Comparison of ENCODE assay signal across 8 cellular contexts in the genomic region with DNA sequence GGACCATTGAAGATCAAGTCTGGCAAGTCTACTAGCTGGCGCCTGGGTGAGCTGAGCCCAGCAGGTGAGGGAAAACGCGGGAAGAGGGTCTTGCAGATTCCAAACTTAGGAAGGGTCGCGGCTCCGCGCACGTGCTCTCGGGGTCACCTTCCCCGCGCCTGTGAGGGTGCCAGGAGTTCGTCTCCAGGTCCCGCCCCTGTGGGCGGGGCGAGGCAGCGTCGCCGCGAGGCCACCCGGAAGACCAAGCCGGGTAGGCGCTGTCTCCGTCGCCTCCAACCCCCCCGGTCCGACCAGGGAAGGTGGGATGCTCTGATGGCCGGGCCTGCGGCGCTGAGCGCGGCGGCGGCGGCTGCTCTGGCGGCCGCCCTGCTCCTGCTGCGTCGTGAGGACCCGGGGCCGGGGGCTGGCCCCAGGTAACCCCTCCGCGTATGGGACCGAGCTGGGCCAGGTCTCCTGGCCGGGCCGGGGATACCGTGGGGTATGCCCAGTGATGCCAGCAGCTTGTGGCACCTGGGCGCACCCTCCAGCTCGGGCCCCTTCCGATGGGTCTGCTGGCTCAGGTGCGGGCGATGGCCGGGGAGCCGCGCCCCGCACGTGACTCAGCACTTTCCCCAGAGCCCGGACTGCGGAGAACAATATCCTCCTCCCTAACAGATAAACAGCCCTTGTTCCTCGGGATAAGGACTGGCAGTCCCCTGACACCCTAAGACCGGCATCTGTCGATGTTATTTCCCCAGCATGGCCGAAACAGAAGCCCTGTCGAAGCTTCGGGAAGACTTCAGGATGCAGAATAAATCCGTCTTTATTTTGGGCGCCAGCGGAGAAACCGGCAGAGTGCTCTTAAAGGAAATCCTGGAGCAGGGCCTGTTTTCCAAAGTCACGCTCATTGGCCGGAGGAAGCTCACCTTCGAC. TPM values are rescaled to one million over a fixed set of nuclear protein-coding genes. Genes with fewer than 3 reads are reported as not detected.
DNase-seq lines count a peak whose midpoint lies in the region; ATAC-seq, FAIRE-seq and TF ChIP-seq lines count a peak whose summit lies in the region.

A gene (plus strand): TSS at position 215 of the 912 bp plus-strand sequence. CDS start 524 bp downstream, at position 739.

- FAIRE-seq in H1 (lab: Jason Lieb, UNC): no peak
- no peak for FAIRE-seq in HTR-8/SVneo (lab: Jason Lieb, UNC)

- H2AK5ac ChIP-seq in H1 (ENCODE audit: low read depth, low read length) (no peak within 1 kb of the TSS), mesendoderm (ENCODE audit: low read length) (peak within 1 kb of the TSS; percentile 27)

- H2AFZ ChIP-seq in H1 (ENCODE audit: low read length): peak within 1 kb of the TSS; percentile 12

- H3K23ac ChIP-seq in H1 (ENCODE audit: insufficient read length): no peak within 1 kb of the TSS
- no peak within 1 kb of the TSS for H3K23ac ChIP-seq in mesendoderm (ENCODE audit: low read length)

- H3K79me2 ChIP-seq in H1 (ENCODE audit: control insufficient read depth in 1 of 2, insufficient read depth in 2 of 2, low read length in 2 of 2) (no peaks in the 10 kb centered on the region), mesendoderm (ENCODE audit: control insufficient read depth, insufficient read depth, low read length) (no peaks in the 10 kb centered on the region)

- no peak; a peak in 1 of 3 replicates for TF ChIP-seq POLR2A in H1 (IDR thresholded peaks at IDR 0.05; ENCODE audit: control extremely low read depth in 1 of 2, low read depth in 2 of 2, low read length in 2 of 2)

- 5% methylated on average over 70 of the region's 71 CpGs; no CpG with 5 or more reads in 1 of the 2 experiments for WGBS in H1 (ENCODE audit: extremely low coverage in 1 of 2, insufficient coverage in 1 of 2, insufficient read length in 1 of 2, insufficient replicate concordance in 2 of 2, low coverage in 1 of 2, low lambda C conversion rate in 2 of 2, missing lambda C conversion rate in 1 of 2), 2 experiments
- no CpG with 5 or more reads among the region's 71 CpGs for WGBS in mesendoderm (ENCODE audit: extremely low coverage, insufficient coverage, low lambda C conversion rate)

- peak within 1 kb of the TSS; percentile 44; the same call in 1 of the 2 replicates for H2BK5ac ChIP-seq in H1 (ENCODE audit: low read depth, low read length)
- no peak within 1 kb of the TSS for H2BK5ac ChIP-seq in mesendoderm (ENCODE audit: low read length)

- H3K27me3 ChIP-seq in H1 (replicated peaks in 1 of 4; ENCODE audit: control insufficient read depth in 3 of 4, extremely low read depth in 1 of 4, insufficient read depth in 3 of 4, low read length in 3 of 4) (peaks cover 6 to 19% (median 15%) of the 10 kb centered on the region in 4 experiments), mesendoderm (ENCODE audit: insufficient read depth, low read length, poor library complexity) (peaks cover 2% of the 10 kb centered on the region)

- peaks cover 0 to 3% (median 0%) of the 10 kb centered on the region in 4 experiments; a peak in 1 of 8 replicates for H3K36me3 ChIP-seq in H1 (ENCODE audit: control insufficient read depth in 2 of 4, insufficient read depth in 4 of 4, low read length in 3 of 4)
- no peaks in the 10 kb centered on the region for H3K36me3 ChIP-seq in mesendoderm (ENCODE audit: control insufficient read depth, insufficient read depth, low read length)

- H4K5ac ChIP-seq in H1 (ENCODE audit: insufficient read length, low read depth, low read length) (no peak within 1 kb of the TSS), mesendoderm (ENCODE audit: low read length) (peak within 1 kb of the TSS; percentile 47)

- no peak within 1 kb of the TSS for H3K4ac ChIP-seq in H1 (replicated peaks; ENCODE audit: insufficient read length, low read depth, low read length)
- peak within 1 kb of the TSS; percentile 95 for H3K4ac ChIP-seq in mesendoderm (ENCODE audit: low read depth, low read length)

- POLR2A ChIA-PET in activated CD8-positive, alpha-beta memory T cell treated with anti-CD3 and anti-CD28 coated beads for 36 hours (lab: Charles Lee): interaction anchor here (0.5 kb wide), 1 partner anchor 11 kb away, joined by 3 read pairs; no protein-coding TSS in a partner anchor
- POLR2A ChIA-PET in H1 (lab: Charles Lee; ENCODE audit: partially characterized antibody): interaction anchor here (0.6 to 1.8 kb wide), 5 partner anchors 9 to 203 kb away, joined by 3 to 8 read pairs (median 3); a partner anchor contains a TSS

- H2BK15ac ChIP-seq in H1 (ENCODE audit: low read length) (no peak within 1 kb of the TSS), mesendoderm (replicated peaks; ENCODE audit: low read depth) (no peak within 1 kb of the TSS)

- H3K9ac ChIP-seq in H1 (replicated peaks in 1 of 4; ENCODE audit: extremely low read depth in 1 of 4, low read depth in 3 of 4, low read length in 3 of 4) (peak within 1 kb of the TSS in 3 of 4 experiments; percentile 34 to 63 (median 47); a peak in 4 of 7 replicates), mesendoderm (ENCODE audit: low read length) (peak within 1 kb of the TSS; percentile 77)

- H4K91ac ChIP-seq in H1 (replicated peaks; ENCODE audit: insufficient read length, low read length): no peak within 1 kb of the TSS

- DNase-seq in NCI-H2171 treated with DMSO at 0.1 percent for 48 hours (lab: John Stamatoyannopoulos, UW) (peak; percentile 43), H1 (ENCODE audit: low read depth in 1 of 2, low spot score in 2 of 2) (peak in 1 of 2 experiments; percentile 70), mesendoderm (peak; percentile 78), HTR-8/SVneo (ENCODE audit: insufficient read length, low spot score) (no peak)
- peak; percentile 65 for DNase-seq in stimulated activated CD8-positive, alpha-beta memory T cell treated with anti-CD3 and anti-CD28 coated beads, Interleukin-12 subunit alpha, Interleukin-12 subunit beta, amount 100 ng/mL, for 4 hours (ENCODE audit: low read depth)

- no peak for TF ChIP-seq EP300 in H1 (IDR thresholded peaks at IDR 0.05; ENCODE audit: borderline replicate concordance in 1 of 2, low read depth in 2 of 2, low read length in 2 of 2)

- peaks cover 6% of the 10 kb centered on the region; the same call in 1 of the 2 replicates for H3K23me2 ChIP-seq in H1 (ENCODE audit: low read depth, low read length)

- H3K14ac ChIP-seq in H1 (ENCODE audit: insufficient read length): no peak within 1 kb of the TSS

- H4K20me1 ChIP-seq in H1 (replicated peaks in 1 of 2; ENCODE audit: control insufficient read depth in 1 of 2, insufficient read depth in 2 of 2, low read length in 2 of 2): no peaks in the 10 kb centered on the region

- CTCF ChIA-PET in activated CD8-positive, alpha-beta memory T cell treated with anti-CD3 and anti-CD28 coated beads for 36 hours (lab: Charles Lee): interaction anchor here (0.9 to 1.5 kb wide), 4 partner anchors 9 to 235 kb away, joined by 3 to 6 read pairs (median 3); no protein-coding TSS in a partner anchor
- CTCF ChIA-PET in H1 (lab: Charles Lee; ENCODE audit: partially characterized antibody): interaction anchor here (1.1 to 7.7 kb wide), 5 partner anchors 9 to 236 kb away, joined by 3 to 49 read pairs (median 5); no protein-coding TSS in a partner anchor

- ATAC-seq in GM18517 (IDR thresholded peaks at IDR 0.05; ENCODE audit: unreplicated experiment) (peak; percentile 92), HG02798 (IDR thresholded peaks at IDR 0.05; ENCODE audit: poor library complexity, unreplicated experiment) (peak; percentile 96)

- H2BK120ac ChIP-seq in H1 (replicated peaks; ENCODE audit: low read depth, low read length) (no peak within 1 kb of the TSS), mesendoderm (ENCODE audit: low read depth, low read length) (peak within 1 kb of the TSS; percentile 37)

- peak within 1 kb of the TSS; percentile 80 for H2BK12ac ChIP-seq in H1 (ENCODE audit: low read depth, low read length)

- H3K4me3 ChIP-seq in H1 (ENCODE audit: extremely low read depth in 1 of 4, insufficient read depth in 2 of 4, low read depth in 3 of 4, low read length in 4 of 4) (peak within 1 kb of the TSS; percentile 47 to 69 (median 58)), mesendoderm (ENCODE audit: low read length) (peak within 1 kb of the TSS; percentile 48)

- peak within 1 kb of the TSS; percentile 85 for H3K18ac ChIP-seq in H1 (ENCODE audit: extremely low read depth, low read length)
- peak within 1 kb of the TSS; percentile 92 for H3K18ac ChIP-seq in mesendoderm (ENCODE audit: low read length)

- H3K56ac ChIP-seq in H1 (replicated peaks; ENCODE audit: insufficient read length, low read depth, low read length): no peak within 1 kb of the TSS
- H3K56ac ChIP-seq in mesendoderm (ENCODE audit: low read length): peak within 1 kb of the TSS; percentile 91

- H2BK20ac ChIP-seq in H1 (ENCODE audit: low read length): no peak within 1 kb of the TSS; the same call in 1 of the 2 replicates

- TF ChIP-seq RAD21 in H1 (IDR thresholded peaks at IDR 0.05 in 1 of 2, conservative IDR thresholded peaks at IDR 0.05 in 1 of 2; ENCODE audit: low read depth in 2 of 2, low read length in 2 of 2): no peak

- no peaks in the 10 kb centered on the region for H3K9me3 ChIP-seq in H1 (ENCODE audit: insufficient read depth in 2 of 2, low read depth in 1 of 2, low read length in 1 of 2)

- H3K4me1 ChIP-seq in H1 (replicated peaks in 1 of 4; ENCODE audit: control insufficient read depth in 3 of 4, insufficient read depth in 4 of 4, low read length in 3 of 4) (peaks cover 0 to 12% (median 6%) of the 10 kb centered on the region in 4 experiments; a peak in 5 of 7 replicates), mesendoderm (ENCODE audit: control insufficient read depth, low read depth, low read length) (peaks cover 3% of the 10 kb centered on the region)

- no peak for TF ChIP-seq CTCF in H1 (IDR thresholded peaks at IDR 0.05; ENCODE audit: control extremely low read depth in 1 of 3, insufficient read depth in 1 of 3, low read depth in 1 of 3, low read length in 3 of 3)

- H3K27ac ChIP-seq in H1 (ENCODE audit: low read depth, low read length) (no peak within 1 kb of the TSS), mesendoderm (ENCODE audit: low read depth, low read length) (peak within 1 kb of the TSS; percentile 40)

- H4K8ac ChIP-seq in H1 (ENCODE audit: extremely low read depth, insufficient read depth, low read length) (peak within 1 kb of the TSS; percentile 88), mesendoderm (ENCODE audit: low read depth, low read length) (peak within 1 kb of the TSS; percentile 87)

- no peaks in the 10 kb centered on the region for H3K79me1 ChIP-seq in H1 (ENCODE audit: low read depth, low read length)
- H3K79me1 ChIP-seq in mesendoderm (ENCODE audit: low read length): no peaks in the 10 kb centered on the region

- H3K4me2 ChIP-seq in H1 (ENCODE audit: insufficient read depth in 1 of 2, low read depth in 2 of 2, low read length in 2 of 2) (peak within 1 kb of the TSS; percentile 79 to 88), mesendoderm (ENCODE audit: low read length) (peak within 1 kb of the TSS; percentile 82)

RNA-seq across cellular contexts. Expression of the gene that starts here (rescaled TPM):
- total RNA-seq in activated CD8-positive, alpha-beta memory T cell treated with anti-CD3 and anti-CD28 coated beads for 36 hours: 10 to 100 TPM; 49.8 to 54.6 TPM
- total RNA-seq in H1 (2021; fragmentation: NEBNext Ultra II Directional; extraction: Animal tissue kit (Norgen Biotek cat#: 25700)): 33.1 and 37.1 TPM in 2 replicates
- polyA plus RNA-seq in H1 (2011; rRNA removed): 14.0 and 22.6 TPM in 2 replicates
- polyA plus RNA-seq in H1 (2011; cell fraction: cytosol; rRNA removed): 38.6 TPM
- 10.1 TPM for polyA plus RNA-seq in H1 (2011; cell fraction: nucleus; rRNA removed)
- polyA plus RNA-seq in H1 (2012, experiment 1 of 2): 36.4 to 50.7 TPM (median 42.5 TPM) in 4 replicates
- polyA plus RNA-seq in H1 (2012, experiment 2 of 2): 12.0 TPM
- polyA plus RNA-seq in H1 (2013, experiment 1 of 2): 31.4 TPM
- 35.3 TPM for polyA plus RNA-seq in H1 (2013, experiment 2 of 2)
- 15.5 and 18.6 TPM in 2 replicates for polyA minus RNA-seq in H1 (2011; rRNA and poly(A)+ RNA removed)
- 10.8 TPM for polyA minus RNA-seq in H1 (2011; cell fraction: cytosol; rRNA and poly(A)+ RNA removed)
- 14.2 TPM for polyA minus RNA-seq in H1 (2011; cell fraction: nucleus; rRNA and poly(A)+ RNA removed)
- 39.4 TPM for polyA plus RNA-seq in mesendoderm (2013, experiment 1 of 2)
- 38.3 TPM for polyA plus RNA-seq in mesendoderm (2013, experiment 2 of 2)
